Comparison of ENCODE assay signal across 1 cellular context in genomic region chrX:65752294-65752693, GRCh38.
TF ChIP-seq lines count a peak whose summit lies in the region.

No MANE protein-coding gene starts in this region.

TF ChIP-seq in GM12878, 131 proteins besides CTCF, POLR2A, EP300 and RAD21:
- 0 out of 2 replicates have a peak, but pooled peaks have one; percentile 35 for TF ChIP-seq NR2F1 (conservative IDR thresholded peaks at IDR 0.05)
- TF ChIP-seq CREM (IDR thresholded peaks at IDR 0.05; ENCODE audit: low read depth) = no peak
